In genomic region chr1:21312407-21312992, GRCh38 we compare ENCODE assay signal across 1 cellular context.
TF ChIP-seq lines count a peak whose summit lies in the region.

No MANE protein-coding gene starts in this region.

TF ChIP-seq in HepG2, 621 proteins besides CTCF, POLR2A, EP300 and RAD21 (continued from another document and continues in another):
- TF ChIP-seq SNAPC4 (CRISPR knock-in tag; IDR thresholded peaks at IDR 0.05) (no peak), ZNF34 (CRISPR knock-in tag; IDR thresholded peaks at IDR 0.05; ENCODE audit: borderline replicate concordance) (no peak), TFAP4 (IDR thresholded peaks at IDR 0.05; ENCODE audit: borderline replicate concordance, low read depth) (peak; percentile 97), SP2 (CRISPR knock-in tag; IDR thresholded peaks at IDR 0.05) (no peak), ZNF235 (CRISPR knock-in tag; IDR thresholded peaks at IDR 0.05; ENCODE audit: borderline replicate concordance) (no peak), SNAPC2 (CRISPR knock-in tag; IDR thresholded peaks at IDR 0.05) (no peak), ZNF776 (CRISPR knock-in tag; IDR thresholded peaks at IDR 0.05) (no peak), HBP1 (CRISPR knock-in tag; IDR thresholded peaks at IDR 0.05; ENCODE audit: low read depth) (peak; percentile 71; the same call in 1 of the 2 replicates), MAZ (IDR thresholded peaks at IDR 0.05; ENCODE audit: borderline replicate concordance, low read depth, low read length) (0 out of 2 replicates have a peak, but pooled peaks have one; percentile 18), MAZ (CRISPR knock-in tag; IDR thresholded peaks at IDR 0.05; ENCODE audit: low read depth) (no peak), IKZF4 (CRISPR knock-in tag; IDR thresholded peaks at IDR 0.05; ENCODE audit: borderline replicate concordance, low read depth, not compliant biosample characterization) (no peak), ZNF556 (CRISPR knock-in tag; IDR thresholded peaks at IDR 0.05; ENCODE audit: borderline replicate concordance) (no peak), ZNF256 (CRISPR knock-in tag; conservative IDR thresholded peaks at IDR 0.05) (no peak), ZNF746 (CRISPR knock-in tag; IDR thresholded peaks at IDR 0.05) (no peak), ZNF549 (CRISPR knock-in tag; IDR thresholded peaks at IDR 0.05) (no peak), ZNF180 (CRISPR knock-in tag; IDR thresholded peaks at IDR 0.05; ENCODE audit: borderline replicate concordance, low read depth) (no peak), RFX3 (CRISPR knock-in tag; IDR thresholded peaks at IDR 0.05) (no peak), GFI1 (CRISPR knock-in tag; IDR thresholded peaks at IDR 0.05; ENCODE audit: borderline replicate concordance) (peak; percentile 61; the same call in 1 of the 2 replicates), ZNF761 (CRISPR knock-in tag; conservative IDR thresholded peaks at IDR 0.05) (no peak), ZNF749 (CRISPR knock-in tag; IDR thresholded peaks at IDR 0.05; ENCODE audit: borderline replicate concordance) (no peak), ZBTB21 (CRISPR knock-in tag; IDR thresholded peaks at IDR 0.05) (no peak), ZNF839 (CRISPR knock-in tag; IDR thresholded peaks at IDR 0.05; ENCODE audit: borderline replicate concordance) (no peak)
- TF ChIP-seq, protein P1, sequence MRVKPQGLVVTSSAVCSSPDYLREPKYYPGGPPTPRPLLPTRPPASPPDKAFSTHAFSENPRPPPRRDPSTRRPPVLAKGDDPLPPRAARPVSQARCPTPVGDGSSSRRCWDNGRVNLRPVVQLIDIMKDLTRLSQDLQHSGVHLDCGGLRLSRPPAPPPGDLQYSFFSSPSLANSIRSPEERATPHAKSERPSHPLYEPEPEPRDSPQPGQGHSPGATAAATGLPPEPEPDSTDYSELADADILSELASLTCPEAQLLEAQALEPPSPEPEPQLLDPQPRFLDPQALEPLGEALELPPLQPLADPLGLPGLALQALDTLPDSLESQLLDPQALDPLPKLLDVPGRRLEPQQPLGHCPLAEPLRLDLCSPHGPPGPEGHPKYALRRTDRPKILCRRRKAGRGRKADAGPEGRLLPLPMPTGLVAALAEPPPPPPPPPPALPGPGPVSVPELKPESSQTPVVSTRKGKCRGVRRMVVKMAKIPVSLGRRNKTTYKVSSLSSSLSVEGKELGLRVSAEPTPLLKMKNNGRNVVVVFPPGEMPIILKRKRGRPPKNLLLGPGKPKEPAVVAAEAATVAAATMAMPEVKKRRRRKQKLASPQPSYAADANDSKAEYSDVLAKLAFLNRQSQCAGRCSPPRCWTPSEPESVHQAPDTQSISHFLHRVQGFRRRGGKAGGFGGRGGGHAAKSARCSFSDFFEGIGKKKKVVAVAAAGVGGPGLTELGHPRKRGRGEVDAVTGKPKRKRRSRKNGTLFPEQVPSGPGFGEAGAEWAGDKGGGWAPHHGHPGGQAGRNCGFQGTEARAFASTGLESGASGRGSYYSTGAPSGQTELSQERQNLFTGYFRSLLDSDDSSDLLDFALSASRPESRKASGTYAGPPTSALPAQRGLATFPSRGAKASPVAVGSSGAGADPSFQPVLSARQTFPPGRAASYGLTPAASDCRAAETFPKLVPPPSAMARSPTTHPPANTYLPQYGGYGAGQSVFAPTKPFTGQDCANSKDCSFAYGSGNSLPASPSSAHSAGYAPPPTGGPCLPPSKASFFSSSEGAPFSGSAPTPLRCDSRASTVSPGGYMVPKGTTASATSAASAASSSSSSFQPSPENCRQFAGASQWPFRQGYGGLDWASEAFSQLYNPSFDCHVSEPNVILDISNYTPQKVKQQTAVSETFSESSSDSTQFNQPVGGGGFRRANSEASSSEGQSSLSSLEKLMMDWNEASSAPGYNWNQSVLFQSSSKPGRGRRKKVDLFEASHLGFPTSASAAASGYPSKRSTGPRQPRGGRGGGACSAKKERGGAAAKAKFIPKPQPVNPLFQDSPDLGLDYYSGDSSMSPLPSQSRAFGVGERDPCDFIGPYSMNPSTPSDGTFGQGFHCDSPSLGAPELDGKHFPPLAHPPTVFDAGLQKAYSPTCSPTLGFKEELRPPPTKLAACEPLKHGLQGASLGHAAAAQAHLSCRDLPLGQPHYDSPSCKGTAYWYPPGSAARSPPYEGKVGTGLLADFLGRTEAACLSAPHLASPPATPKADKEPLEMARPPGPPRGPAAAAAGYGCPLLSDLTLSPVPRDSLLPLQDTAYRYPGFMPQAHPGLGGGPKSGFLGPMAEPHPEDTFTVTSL (CRISPR knock-in tag; IDR thresholded peaks at IDR 0.05; ENCODE audit: borderline replicate concordance), result no peak
- TF ChIP-seq, protein P2, sequence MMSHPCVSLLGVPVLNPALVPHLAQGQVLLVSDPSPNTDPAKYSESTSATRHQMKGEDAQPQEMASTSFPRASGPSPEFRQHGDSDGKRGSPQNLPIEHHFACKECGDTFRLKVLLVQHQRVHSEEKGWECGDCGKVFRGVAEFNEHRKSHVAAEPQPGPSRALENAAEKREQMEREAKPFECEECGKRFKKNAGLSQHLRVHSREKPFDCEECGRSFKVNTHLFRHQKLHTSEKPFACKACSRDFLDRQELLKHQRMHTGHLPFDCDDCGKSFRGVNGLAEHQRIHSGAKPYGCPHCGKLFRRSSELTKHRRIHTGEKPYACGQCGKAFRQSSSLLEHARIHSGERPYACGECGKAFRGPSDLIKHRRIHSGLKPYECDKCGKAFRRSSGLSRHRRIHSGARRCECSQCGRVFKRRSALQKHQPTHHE (CRISPR knock-in tag; IDR thresholded peaks at IDR 0.05; ENCODE audit: borderline replicate concordance), result no peak
- TF ChIP-seq, protein P3, sequence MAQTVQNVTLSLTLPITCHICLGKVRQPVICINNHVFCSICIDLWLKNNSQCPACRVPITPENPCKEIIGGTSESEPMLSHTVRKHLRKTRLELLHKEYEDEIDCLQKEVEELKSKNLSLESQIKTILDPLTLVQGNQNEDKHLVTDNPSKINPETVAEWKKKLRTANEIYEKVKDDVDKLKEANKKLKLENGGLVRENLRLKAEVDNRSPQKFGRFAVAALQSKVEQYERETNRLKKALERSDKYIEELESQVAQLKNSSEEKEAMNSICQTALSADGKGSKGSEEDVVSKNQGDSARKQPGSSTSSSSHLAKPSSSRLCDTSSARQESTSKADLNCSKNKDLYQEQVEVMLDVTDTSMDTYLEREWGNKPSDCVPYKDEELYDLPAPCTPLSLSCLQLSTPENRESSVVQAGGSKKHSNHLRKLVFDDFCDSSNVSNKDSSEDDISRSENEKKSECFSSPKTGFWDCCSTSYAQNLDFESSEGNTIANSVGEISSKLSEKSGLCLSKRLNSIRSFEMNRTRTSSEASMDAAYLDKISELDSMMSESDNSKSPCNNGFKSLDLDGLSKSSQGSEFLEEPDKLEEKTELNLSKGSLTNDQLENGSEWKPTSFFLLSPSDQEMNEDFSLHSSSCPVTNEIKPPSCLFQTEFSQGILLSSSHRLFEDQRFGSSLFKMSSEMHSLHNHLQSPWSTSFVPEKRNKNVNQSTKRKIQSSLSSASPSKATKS (CRISPR knock-in tag; IDR thresholded peaks at IDR 0.05), result no peak
- TF ChIP-seq, protein P4, sequence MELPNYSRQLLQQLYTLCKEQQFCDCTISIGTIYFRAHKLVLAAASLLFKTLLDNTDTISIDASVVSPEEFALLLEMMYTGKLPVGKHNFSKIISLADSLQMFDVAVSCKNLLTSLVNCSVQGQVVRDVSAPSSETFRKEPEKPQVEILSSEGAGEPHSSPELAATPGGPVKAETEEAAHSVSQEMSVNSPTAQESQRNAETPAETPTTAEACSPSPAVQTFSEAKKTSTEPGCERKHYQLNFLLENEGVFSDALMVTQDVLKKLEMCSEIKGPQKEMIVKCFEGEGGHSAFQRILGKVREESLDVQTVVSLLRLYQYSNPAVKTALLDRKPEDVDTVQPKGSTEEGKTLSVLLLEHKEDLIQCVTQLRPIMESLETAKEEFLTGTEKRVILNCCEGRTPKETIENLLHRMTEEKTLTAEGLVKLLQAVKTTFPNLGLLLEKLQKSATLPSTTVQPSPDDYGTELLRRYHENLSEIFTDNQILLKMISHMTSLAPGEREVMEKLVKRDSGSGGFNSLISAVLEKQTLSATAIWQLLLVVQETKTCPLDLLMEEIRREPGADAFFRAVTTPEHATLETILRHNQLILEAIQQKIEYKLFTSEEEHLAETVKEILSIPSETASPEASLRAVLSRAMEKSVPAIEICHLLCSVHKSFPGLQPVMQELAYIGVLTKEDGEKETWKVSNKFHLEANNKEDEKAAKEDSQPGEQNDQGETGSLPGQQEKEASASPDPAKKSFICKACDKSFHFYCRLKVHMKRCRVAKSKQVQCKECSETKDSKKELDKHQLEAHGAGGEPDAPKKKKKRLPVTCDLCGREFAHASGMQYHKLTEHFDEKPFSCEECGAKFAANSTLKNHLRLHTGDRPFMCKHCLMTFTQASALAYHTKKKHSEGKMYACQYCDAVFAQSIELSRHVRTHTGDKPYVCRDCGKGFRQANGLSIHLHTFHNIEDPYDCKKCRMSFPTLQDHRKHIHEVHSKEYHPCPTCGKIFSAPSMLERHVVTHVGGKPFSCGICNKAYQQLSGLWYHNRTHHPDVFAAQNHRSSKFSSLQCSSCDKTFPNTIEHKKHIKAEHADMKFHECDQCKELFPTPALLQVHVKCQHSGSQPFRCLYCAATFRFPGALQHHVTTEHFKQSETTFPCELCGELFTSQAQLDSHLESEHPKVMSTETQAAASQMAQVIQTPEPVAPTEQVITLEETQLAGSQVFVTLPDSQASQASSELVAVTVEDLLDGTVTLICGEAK (IDR thresholded peaks at IDR 0.05), result no peak
- TF ChIP-seq, protein P4 (CRISPR knock-in tag; IDR thresholded peaks at IDR 0.05), result no peak; the same call in 1 of the 2 replicates
